7 cellular contexts compared by ENCODE assay signal in genomic region chr10:119871881-119872609, GRCh38. TPM values are rescaled to one million over a fixed set of nuclear protein-coding genes. Genes with fewer than 3 reads are reported as not detected.
DNase-seq lines count a peak whose midpoint lies in the region; ATAC-seq lines count a peak whose summit lies in the region.

No MANE protein-coding gene starts in this region.

- DNase-seq in NCI-H1092 treated with DMSO at 0.1 percent for 48 hours (lab: John Stamatoyannopoulos, UW): peak; percentile 35
- DNase-seq in activated CD4-positive, alpha-beta T cell treated with anti-CD3 and anti-CD28 coated beads for 1 hour: peak; percentile 40
- peak; percentile 51 for DNase-seq in dermis blood vessel endothelial cell
- DNase-seq in lung microvascular endothelial cell (ENCODE audit: low read depth in 2 of 2): peak; percentile 52 to 60
- peak; percentile 15 to 27 for DNase-seq in stimulated activated CD8-positive, alpha-beta memory T cell treated with anti-CD3 and anti-CD28 coated beads, Interleukin-15, amount 100 ng/mL, for 4 hours (ENCODE audit: low read depth in 2 of 2)

- ATAC-seq in GM18502 (IDR thresholded peaks at IDR 0.05; ENCODE audit: poor library complexity, unreplicated experiment) (peak; percentile 46), HG02588 (IDR thresholded peaks at IDR 0.05; ENCODE audit: unreplicated experiment) (peak; percentile 39)

RNA-seq across cellular contexts. Expression of gene MCMBP, which starts 0.6 kb away (rescaled TPM):
- total RNA-seq in dermis blood vessel endothelial cell: 76.4 and 85.7 TPM in 2 replicates
- total RNA-seq in lung microvascular endothelial cell: 44.2 and 54.0 TPM in 2 replicates

RNA-seq across cellular contexts. Expression of gene SEC23IP, which starts 20.5 kb away (rescaled TPM):
- total RNA-seq in dermis blood vessel endothelial cell: 21.1 and 43.3 TPM in 2 replicates
- total RNA-seq in lung microvascular endothelial cell: 13.3 and 13.9 TPM in 2 replicates

Comparison
In these comparisons a context has a peak if more than half of its experiments do, and no peak if none do; other contexts are left out.
1. Peak in every context shown above with its lines: DNase-seq and ATAC-seq.